22 cellular contexts compared by ENCODE assay signal in the genomic region with DNA sequence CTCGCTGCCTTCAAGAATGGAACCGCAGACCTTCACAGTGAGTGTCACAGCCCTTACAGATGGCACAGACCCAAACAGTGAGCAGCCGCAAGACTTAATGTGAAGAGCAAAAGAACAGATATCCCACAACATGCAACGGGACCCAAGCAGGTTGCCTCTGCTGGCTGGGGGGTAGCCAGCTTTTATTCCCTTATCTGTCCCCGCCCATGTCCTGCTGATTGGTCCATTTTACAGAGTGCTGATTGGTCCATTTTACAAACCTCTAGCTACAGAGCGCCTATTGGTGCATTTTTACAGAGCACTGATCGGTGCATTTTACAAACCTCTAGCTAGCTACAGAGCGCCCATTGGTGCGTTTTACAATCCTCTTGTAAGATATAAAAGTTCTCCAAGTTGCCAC.
"Had no signal": no experiment of that assay in that cellular context is flagged by ENCODE, and none has a peak within 500 bp of the region (broad histone marks: within the 10 kb centered on the region; RNA-seq: fewer than 3 reads in every experiment).

No MANE protein-coding gene starts in this region.

- H3K27ac Mint-ChIP-seq: dendritic cell treated with granulocyte-macrophage colony-stimulating factor and Interleukin-4, amounts not matched to agents 40 ng/mL and 50 ng/mL, for 4 days; effector memory CD8-positive, alpha-beta T cell; immature natural killer cell; memory B cell; nephron progenitor cell; progenitor cell of endocrine pancreas; stimulated activated memory B cell treated with anti-CD40 and anti-IgM and Interleukin-4, amounts not matched to agents 10 μg/mL and 1 μg/mL and 100 μg/mL, for 72 hours; stimulated activated naive CD8-positive, alpha-beta T cell treated with anti-CD3 and anti-CD28 coated beads, Interleukin-15, Interleukin-2, amounts not matched to agents 100 ng/mL and 50 ng/mL, for 24 hours had no signal

- FAIRE-seq: colon had no signal

- H3K27me3 ChIP-seq: gastroesophageal sphincter, ovary had no signal

- H3K36me3 Mint-ChIP-seq: immature natural killer cell; memory B cell; stimulated activated memory B cell treated with anti-CD40 and anti-IgM and Interleukin-4, amounts not matched to agents 10 μg/mL and 1 μg/mL and 100 μg/mL, for 72 hours had no signal

- H3K27ac ChIP-seq: esophagus squamous epithelium, gastroesophageal sphincter, lower lobe of right lung, ovary, tibial nerve had no signal

- DNase-seq: cerebellar nuclear complex; effector memory CD8-positive, alpha-beta T cell; esophagus squamous epithelium; foreskin fibroblast; glutamatergic neuron; immature natural killer cell; left lung; lower lobe of right lung; midbrain; nephron progenitor cell; nucleus accumbens; ovary; right cardiac atrium; stimulated activated CD4-positive, alpha-beta T cell treated with anti-CD3 and anti-CD28 coated beads, Interleukin-4, amount 100 ng/mL, for 24 hours had no signal

- H3K4me3 ChIP-seq: esophagus squamous epithelium, gastroesophageal sphincter, left lung, lower lobe of right lung, ovary, tibial nerve had no signal

- H3K4me3 Mint-ChIP-seq: dendritic cell treated with granulocyte-macrophage colony-stimulating factor and Interleukin-4, amounts not matched to agents 40 ng/mL and 50 ng/mL, for 4 days; effector memory CD8-positive, alpha-beta T cell; memory B cell; stimulated activated memory B cell treated with anti-CD40 and anti-IgM and Interleukin-4, amounts not matched to agents 10 μg/mL and 1 μg/mL and 100 μg/mL, for 72 hours; stimulated activated naive CD8-positive, alpha-beta T cell treated with anti-CD3 and anti-CD28 coated beads, Interleukin-15, Interleukin-2, amounts not matched to agents 100 ng/mL and 50 ng/mL, for 24 hours had no signal

- ATAC-seq: effector memory CD8-positive, alpha-beta T cell; gastroesophageal sphincter; left lung; lower lobe of right lung; right cardiac atrium; stimulated activated memory B cell treated with anti-CD40 and anti-IgM and Interleukin-4, amounts not matched to agents 10 μg/mL and 1 μg/mL and 100 μg/mL, for 72 hours had no signal

- H3K36me3 ChIP-seq: esophagus squamous epithelium, gastroesophageal sphincter, left lung, lower lobe of right lung, ovary, tibial nerve had no signal

- H3K9me3 Mint-ChIP-seq: stimulated activated naive CD8-positive, alpha-beta T cell treated with anti-CD3 and anti-CD28 coated beads, Interleukin-15, Interleukin-2, amounts not matched to agents 100 ng/mL and 50 ng/mL, for 24 hours had no signal
